ENCODE assay signal across 2 cellular contexts in the genomic region with DNA sequence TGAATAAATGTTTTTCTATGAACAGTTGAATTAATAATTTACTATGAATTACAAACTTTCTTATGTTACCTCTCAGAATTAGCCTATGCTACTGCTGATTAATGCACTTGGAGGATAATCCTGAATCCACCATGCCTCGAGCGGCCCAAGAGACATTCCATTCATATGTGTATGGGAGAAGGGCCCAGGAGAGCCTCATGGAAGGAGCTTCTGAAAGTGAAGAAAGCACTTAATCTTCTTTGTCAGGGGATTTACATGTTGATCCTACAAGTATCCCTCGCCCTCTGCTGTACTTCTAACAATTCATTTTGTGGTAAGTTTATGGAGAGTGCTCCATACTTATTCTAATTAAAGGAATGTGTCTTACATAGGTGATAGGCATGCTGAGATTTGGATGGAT.
TF ChIP-seq lines count a peak whose summit lies in the region.

No MANE protein-coding gene starts in this region.

TF ChIP-seq in GM23338, 12 proteins besides CTCF, POLR2A, EP300 and RAD21:
- TF ChIP-seq, protein P1, sequence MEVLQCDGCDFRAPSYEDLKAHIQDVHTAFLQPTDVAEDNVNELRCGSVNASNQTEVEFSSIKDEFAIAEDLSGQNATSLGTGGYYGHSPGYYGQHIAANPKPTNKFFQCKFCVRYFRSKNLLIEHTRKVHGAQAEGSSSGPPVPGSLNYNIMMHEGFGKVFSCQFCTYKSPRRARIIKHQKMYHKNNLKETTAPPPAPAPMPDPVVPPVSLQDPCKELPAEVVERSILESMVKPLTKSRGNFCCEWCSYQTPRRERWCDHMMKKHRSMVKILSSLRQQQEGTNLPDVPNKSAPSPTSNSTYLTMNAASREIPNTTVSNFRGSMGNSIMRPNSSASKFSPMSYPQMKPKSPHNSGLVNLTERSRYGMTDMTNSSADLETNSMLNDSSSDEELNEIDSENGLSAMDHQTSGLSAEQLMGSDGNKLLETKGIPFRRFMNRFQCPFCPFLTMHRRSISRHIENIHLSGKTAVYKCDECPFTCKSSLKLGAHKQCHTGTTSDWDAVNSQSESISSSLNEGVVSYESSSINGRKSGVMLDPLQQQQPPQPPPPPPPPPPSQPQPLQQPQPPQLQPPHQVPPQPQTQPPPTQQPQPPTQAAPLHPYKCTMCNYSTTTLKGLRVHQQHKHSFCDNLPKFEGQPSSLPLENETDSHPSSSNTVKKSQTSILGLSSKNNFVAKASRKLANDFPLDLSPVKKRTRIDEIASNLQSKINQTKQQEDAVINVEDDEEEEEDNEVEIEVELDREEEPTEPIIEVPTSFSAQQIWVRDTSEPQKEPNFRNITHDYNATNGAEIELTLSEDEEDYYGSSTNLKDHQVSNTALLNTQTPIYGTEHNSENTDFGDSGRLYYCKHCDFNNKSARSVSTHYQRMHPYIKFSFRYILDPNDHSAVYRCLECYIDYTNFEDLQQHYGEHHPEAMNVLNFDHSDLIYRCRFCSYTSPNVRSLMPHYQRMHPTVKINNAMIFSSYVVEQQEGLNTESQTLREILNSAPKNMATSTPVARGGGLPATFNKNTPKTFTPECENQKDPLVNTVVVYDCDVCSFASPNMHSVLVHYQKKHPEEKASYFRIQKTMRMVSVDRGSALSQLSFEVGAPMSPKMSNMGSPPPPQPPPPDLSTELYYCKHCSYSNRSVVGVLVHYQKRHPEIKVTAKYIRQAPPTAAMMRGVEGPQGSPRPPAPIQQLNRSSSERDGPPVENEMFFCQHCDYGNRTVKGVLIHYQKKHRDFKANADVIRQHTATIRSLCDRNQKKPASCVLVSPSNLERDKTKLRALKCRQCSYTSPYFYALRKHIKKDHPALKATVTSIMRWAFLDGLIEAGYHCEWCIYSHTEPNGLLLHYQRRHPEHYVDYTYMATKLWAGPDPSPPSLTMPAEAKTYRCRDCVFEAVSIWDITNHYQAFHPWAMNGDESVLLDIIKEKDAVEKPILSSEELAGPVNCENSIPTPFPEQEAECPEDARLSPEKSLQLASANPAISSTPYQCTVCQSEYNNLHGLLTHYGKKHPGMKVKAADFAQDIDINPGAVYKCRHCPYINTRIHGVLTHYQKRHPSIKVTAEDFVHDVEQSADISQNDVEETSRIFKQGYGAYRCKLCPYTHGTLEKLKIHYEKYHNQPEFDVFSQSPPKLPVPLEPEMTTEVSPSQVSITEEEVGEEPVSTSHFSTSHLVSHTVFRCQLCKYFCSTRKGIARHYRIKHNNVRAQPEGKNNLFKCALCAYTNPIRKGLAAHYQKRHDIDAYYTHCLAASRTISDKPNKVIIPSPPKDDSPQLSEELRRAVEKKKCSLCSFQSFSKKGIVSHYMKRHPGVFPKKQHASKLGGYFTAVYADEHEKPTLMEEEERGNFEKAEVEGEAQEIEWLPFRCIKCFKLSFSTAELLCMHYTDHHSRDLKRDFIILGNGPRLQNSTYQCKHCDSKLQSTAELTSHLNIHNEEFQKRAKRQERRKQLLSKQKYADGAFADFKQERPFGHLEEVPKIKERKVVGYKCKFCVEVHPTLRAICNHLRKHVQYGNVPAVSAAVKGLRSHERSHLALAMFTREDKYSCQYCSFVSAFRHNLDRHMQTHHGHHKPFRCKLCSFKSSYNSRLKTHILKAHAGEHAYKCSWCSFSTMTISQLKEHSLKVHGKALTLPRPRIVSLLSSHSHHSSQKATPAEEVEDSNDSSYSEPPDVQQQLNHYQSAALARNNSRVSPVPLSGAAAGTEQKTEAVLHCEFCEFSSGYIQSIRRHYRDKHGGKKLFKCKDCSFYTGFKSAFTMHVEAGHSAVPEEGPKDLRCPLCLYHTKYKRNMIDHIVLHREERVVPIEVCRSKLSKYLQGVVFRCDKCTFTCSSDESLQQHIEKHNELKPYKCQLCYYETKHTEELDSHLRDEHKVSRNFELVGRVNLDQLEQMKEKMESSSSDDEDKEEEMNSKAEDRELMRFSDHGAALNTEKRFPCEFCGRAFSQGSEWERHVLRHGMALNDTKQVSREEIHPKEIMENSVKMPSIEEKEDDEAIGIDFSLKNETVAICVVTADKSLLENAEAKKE (CRISPR knock-in tag; IDR thresholded peaks at IDR 0.05) = peak; percentile 32; the same call in 1 of the 2 replicates
- TF ChIP-seq CREB1 (CRISPR knock-in tag; IDR thresholded peaks at IDR 0.05; ENCODE audit: low read depth) = no peak

TF ChIP-seq in WTC11, 78 proteins besides CTCF, POLR2A, EP300 and RAD21:
- TF ChIP-seq, protein P2, sequence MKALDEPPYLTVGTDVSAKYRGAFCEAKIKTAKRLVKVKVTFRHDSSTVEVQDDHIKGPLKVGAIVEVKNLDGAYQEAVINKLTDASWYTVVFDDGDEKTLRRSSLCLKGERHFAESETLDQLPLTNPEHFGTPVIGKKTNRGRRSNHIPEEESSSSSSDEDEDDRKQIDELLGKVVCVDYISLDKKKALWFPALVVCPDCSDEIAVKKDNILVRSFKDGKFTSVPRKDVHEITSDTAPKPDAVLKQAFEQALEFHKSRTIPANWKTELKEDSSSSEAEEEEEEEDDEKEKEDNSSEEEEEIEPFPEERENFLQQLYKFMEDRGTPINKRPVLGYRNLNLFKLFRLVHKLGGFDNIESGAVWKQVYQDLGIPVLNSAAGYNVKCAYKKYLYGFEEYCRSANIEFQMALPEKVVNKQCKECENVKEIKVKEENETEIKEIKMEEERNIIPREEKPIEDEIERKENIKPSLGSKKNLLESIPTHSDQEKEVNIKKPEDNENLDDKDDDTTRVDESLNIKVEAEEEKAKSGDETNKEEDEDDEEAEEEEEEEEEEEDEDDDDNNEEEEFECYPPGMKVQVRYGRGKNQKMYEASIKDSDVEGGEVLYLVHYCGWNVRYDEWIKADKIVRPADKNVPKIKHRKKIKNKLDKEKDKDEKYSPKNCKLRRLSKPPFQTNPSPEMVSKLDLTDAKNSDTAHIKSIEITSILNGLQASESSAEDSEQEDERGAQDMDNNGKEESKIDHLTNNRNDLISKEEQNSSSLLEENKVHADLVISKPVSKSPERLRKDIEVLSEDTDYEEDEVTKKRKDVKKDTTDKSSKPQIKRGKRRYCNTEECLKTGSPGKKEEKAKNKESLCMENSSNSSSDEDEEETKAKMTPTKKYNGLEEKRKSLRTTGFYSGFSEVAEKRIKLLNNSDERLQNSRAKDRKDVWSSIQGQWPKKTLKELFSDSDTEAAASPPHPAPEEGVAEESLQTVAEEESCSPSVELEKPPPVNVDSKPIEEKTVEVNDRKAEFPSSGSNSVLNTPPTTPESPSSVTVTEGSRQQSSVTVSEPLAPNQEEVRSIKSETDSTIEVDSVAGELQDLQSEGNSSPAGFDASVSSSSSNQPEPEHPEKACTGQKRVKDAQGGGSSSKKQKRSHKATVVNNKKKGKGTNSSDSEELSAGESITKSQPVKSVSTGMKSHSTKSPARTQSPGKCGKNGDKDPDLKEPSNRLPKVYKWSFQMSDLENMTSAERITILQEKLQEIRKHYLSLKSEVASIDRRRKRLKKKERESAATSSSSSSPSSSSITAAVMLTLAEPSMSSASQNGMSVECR (CRISPR knock-in tag; IDR thresholded peaks at IDR 0.05; ENCODE audit: borderline replicate concordance) = no peak
- no peak for TF ChIP-seq CBFB (CRISPR knock-in tag; IDR thresholded peaks at IDR 0.05; ENCODE audit: low read depth)
- TF ChIP-seq RELA (CRISPR knock-in tag; IDR thresholded peaks at IDR 0.05; ENCODE audit: borderline replicate concordance) = no peak
- no peak for TF ChIP-seq ZNF219 (CRISPR knock-in tag; IDR thresholded peaks at IDR 0.05; ENCODE audit: borderline replicate concordance)
- TF ChIP-seq, protein P3, sequence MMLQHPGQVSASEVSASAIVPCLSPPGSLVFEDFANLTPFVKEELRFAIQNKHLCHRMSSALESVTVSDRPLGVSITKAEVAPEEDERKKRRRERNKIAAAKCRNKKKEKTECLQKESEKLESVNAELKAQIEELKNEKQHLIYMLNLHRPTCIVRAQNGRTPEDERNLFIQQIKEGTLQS (CRISPR knock-in tag; conservative IDR thresholded peaks at IDR 0.05) = no peak
- TF ChIP-seq NR1H2 (CRISPR knock-in tag; IDR thresholded peaks at IDR 0.05) = no peak
- TF ChIP-seq, protein P4, sequence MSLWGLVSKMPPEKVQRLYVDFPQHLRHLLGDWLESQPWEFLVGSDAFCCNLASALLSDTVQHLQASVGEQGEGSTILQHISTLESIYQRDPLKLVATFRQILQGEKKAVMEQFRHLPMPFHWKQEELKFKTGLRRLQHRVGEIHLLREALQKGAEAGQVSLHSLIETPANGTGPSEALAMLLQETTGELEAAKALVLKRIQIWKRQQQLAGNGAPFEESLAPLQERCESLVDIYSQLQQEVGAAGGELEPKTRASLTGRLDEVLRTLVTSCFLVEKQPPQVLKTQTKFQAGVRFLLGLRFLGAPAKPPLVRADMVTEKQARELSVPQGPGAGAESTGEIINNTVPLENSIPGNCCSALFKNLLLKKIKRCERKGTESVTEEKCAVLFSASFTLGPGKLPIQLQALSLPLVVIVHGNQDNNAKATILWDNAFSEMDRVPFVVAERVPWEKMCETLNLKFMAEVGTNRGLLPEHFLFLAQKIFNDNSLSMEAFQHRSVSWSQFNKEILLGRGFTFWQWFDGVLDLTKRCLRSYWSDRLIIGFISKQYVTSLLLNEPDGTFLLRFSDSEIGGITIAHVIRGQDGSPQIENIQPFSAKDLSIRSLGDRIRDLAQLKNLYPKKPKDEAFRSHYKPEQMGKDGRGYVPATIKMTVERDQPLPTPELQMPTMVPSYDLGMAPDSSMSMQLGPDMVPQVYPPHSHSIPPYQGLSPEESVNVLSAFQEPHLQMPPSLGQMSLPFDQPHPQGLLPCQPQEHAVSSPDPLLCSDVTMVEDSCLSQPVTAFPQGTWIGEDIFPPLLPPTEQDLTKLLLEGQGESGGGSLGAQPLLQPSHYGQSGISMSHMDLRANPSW (CRISPR knock-in tag; conservative IDR thresholded peaks at IDR 0.05; ENCODE audit: low read depth) = no peak
- no peak for TF ChIP-seq ELF4 (CRISPR knock-in tag; IDR thresholded peaks at IDR 0.05; ENCODE audit: low read depth)
- TF ChIP-seq SMAD4 (CRISPR knock-in tag; IDR thresholded peaks at IDR 0.05) = no peak
- TF ChIP-seq RORB (CRISPR knock-in tag; IDR thresholded peaks at IDR 0.05) = no peak
- no peak for TF ChIP-seq NFE2L1 (CRISPR knock-in tag; IDR thresholded peaks at IDR 0.05)
- TF ChIP-seq TEAD4 (CRISPR knock-in tag; IDR thresholded peaks at IDR 0.05) = no peak
- TF ChIP-seq, protein P5, sequence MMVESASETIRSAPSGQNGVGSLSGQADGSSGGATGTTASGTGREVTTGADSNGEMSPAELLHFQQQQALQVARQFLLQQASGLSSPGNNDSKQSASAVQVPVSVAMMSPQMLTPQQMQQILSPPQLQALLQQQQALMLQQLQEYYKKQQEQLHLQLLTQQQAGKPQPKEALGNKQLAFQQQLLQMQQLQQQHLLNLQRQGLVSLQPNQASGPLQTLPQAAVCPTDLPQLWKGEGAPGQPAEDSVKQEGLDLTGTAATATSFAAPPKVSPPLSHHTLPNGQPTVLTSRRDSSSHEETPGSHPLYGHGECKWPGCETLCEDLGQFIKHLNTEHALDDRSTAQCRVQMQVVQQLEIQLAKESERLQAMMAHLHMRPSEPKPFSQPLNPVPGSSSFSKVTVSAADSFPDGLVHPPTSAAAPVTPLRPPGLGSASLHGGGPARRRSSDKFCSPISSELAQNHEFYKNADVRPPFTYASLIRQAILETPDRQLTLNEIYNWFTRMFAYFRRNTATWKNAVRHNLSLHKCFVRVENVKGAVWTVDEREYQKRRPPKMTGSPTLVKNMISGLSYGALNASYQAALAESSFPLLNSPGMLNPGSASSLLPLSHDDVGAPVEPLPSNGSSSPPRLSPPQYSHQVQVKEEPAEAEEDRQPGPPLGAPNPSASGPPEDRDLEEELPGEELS (CRISPR knock-in tag; IDR thresholded peaks at IDR 0.05) = no peak
- TF ChIP-seq MXD4 (CRISPR knock-in tag; IDR thresholded peaks at IDR 0.05; ENCODE audit: borderline replicate concordance) = no peak
- no peak for TF ChIP-seq ZNF121 (CRISPR knock-in tag; IDR thresholded peaks at IDR 0.05)
- TF ChIP-seq, protein P6, sequence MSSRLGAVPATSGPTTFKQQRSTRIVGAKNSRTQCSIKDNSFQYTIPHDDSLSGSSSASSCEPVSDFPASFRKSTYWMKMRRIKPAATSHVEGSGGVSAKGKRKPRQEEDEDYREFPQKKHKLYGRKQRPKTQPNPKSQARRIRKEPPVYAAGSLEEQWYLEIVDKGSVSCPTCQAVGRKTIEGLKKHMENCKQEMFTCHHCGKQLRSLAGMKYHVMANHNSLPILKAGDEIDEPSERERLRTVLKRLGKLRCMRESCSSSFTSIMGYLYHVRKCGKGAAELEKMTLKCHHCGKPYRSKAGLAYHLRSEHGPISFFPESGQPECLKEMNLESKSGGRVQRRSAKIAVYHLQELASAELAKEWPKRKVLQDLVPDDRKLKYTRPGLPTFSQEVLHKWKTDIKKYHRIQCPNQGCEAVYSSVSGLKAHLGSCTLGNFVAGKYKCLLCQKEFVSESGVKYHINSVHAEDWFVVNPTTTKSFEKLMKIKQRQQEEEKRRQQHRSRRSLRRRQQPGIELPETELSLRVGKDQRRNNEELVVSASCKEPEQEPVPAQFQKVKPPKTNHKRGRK (CRISPR knock-in tag; IDR thresholded peaks at IDR 0.05; ENCODE audit: borderline replicate concordance) = no peak
- no peak for TF ChIP-seq ZNF138 (CRISPR knock-in tag; conservative IDR thresholded peaks at IDR 0.05)
